In genomic region chr20:35092524-35093244, GRCh38 we compare ENCODE assay signal across 8 cellular contexts.
A peak's percentile ranks its signal among the peaks of the same experiment; 100 is the strongest.
DNase-seq lines count a peak whose midpoint lies in the region; ATAC-seq and TF ChIP-seq lines count a peak whose summit lies in the region.

TRPC4AP (minus strand) TSS chr20:35092807; CDS start chr20:35092781, 26 bp downstream.

- TF ChIP-seq CTCF in choroid plexus epithelial cell (conservative IDR thresholded peaks at IDR 0.05; ENCODE audit: low read depth, low read length): peak; percentile 69

- peak within 1 kb of the TSS; percentile 73 for H3K4me3 ChIP-seq in choroid plexus epithelial cell (ENCODE audit: low read depth, low read length)

- TF ChIP-seq POLR2A in GM18951 (IDR thresholded peaks at IDR 0.05; ENCODE audit: extremely low read depth, insufficient read depth, insufficient read length): peak; percentile 89

- in situ Hi-C loops in GM18951 (cut with MboI; ENCODE audit: low sequenced_read_pairs, unreplicated experiment): no loop called here

- DNase-seq in Ammon's horn (ENCODE audit: low spot score) (peak; percentile 91), NCI-H345 treated with DMSO at 0.1 percent for 48 hours (lab: John Stamatoyannopoulos, UW; ENCODE audit: unreplicated experiment) (peak; percentile 91), choroid plexus epithelial cell (ENCODE audit: low read depth) (peak; percentile 93), kidney tubule cell (ENCODE audit: low spot score) (peak; percentile 92)
- peak; percentile 79 to 81 for DNase-seq in activated CD4-positive, alpha-beta T cell treated with anti-CD3 and anti-CD28 coated beads for 24 hours (ENCODE audit: low read depth in 2 of 2)
- DNase-seq in stimulated activated CD4-positive, alpha-beta T cell treated with anti-CD3 and anti-CD28 coated beads, Interleukin-1b, Interleukin-23, amount 100 ng/mL, for 4 hours (ENCODE audit: low read depth in 2 of 2): peak; percentile 84 to 85

- ATAC-seq in HG03196 (IDR thresholded peaks at IDR 0.05; ENCODE audit: unreplicated experiment): peak; percentile 92

Comparison
In these comparisons a context has a peak if more than half of its experiments do, and no peak if none do; other contexts are left out.
1. Peak in every context shown above with its lines: DNase-seq, ATAC-seq and H3K4me3 ChIP-seq.